10 cellular contexts compared by ENCODE assay signal in genomic region chr5:177362102-177362868, GRCh38. TPM values are rescaled to one million over a fixed set of nuclear protein-coding genes. Genes with fewer than 3 reads are reported as not detected.
DNase-seq lines count a peak whose midpoint lies in the region; ATAC-seq, FAIRE-seq and TF ChIP-seq lines count a peak whose summit lies in the region.
"Had no signal": no experiment of that assay in that cellular context is flagged by ENCODE, and none has a peak within 500 bp of the region (broad histone marks: within the 10 kb centered on the region; RNA-seq: fewer than 3 reads in every experiment).

No MANE protein-coding gene starts in this region.

- H3K4ac ChIP-seq in IMR-90 (ENCODE audit: low read depth, low read length): no peak overlapping the region

- H3K4me2 ChIP-seq in A549 (peak overlapping the region; percentile 82), IMR-90 (ENCODE audit: low read depth, low read length) (no peak overlapping the region)

- no peaks in the 10 kb centered on the region for H3K27me3 Mint-ChIP-seq in activated naive CD8-positive, alpha-beta T cell treated with anti-CD3 and anti-CD28 coated beads for 36 hours

- H3K14ac ChIP-seq in IMR-90 (replicated peaks; ENCODE audit: low read depth, low read length): no peak overlapping the region

- no peak overlapping the region for H2BK120ac ChIP-seq in IMR-90 (ENCODE audit: low read depth, low read length)

- 70% methylated on average over 19 of the region's 19 CpGs for WGBS in A549 (ENCODE audit: missing lambda C conversion rate)
- 49 to 100% methylated on average over 2 to 11 of the region's 19 CpGs for WGBS in IMR-90 (ENCODE audit: extremely low coverage in 2 of 2, insufficient read length in 1 of 2), 2 experiments

- H4K91ac ChIP-seq in IMR-90 (ENCODE audit: insufficient read depth, low read depth, low read length): no peak overlapping the region

- H3K4me1 Mint-ChIP-seq in activated naive CD8-positive, alpha-beta T cell treated with anti-CD3 and anti-CD28 coated beads for 36 hours: peaks cover 74% of the 10 kb centered on the region

- H3K27ac ChIP-seq in A549: peak overlapping the region; percentile 54 to 83; a peak in 5 of 6 replicates
- H3K27ac ChIP-seq in IMR-90 (ENCODE audit: insufficient read depth, low read length): no peak overlapping the region
- peak overlapping the region; percentile 63 for H3K27ac ChIP-seq in lower lobe of right lung

- BruUV-seq in IMR-90 (replicated peaks; lab: Mats Ljungman, UMichigan): no TSS peak

- no peak overlapping the region for H2AK5ac ChIP-seq in IMR-90 (ENCODE audit: low read depth, low read length)

- no peak overlapping the region for H2AK9ac ChIP-seq in IMR-90 (replicated peaks; ENCODE audit: low read depth, low read length, poor library complexity)

- in situ Hi-C loops in IMR-90 (cut with MboI; ENCODE audit: low sequenced_read_pairs): no loop called here

- FAIRE-seq in A549 (lab: Jason Lieb, UNC): no peak

- no peak overlapping the region for H2BK5ac ChIP-seq in IMR-90 (ENCODE audit: low read depth, low read length, poor library complexity, severe bottlenecking)

- H3K36me3 ChIP-seq in IMR-90 (ENCODE audit: control insufficient read depth, insufficient read depth, low read length) (no peaks in the 10 kb centered on the region), lower lobe of right lung (no peaks in the 10 kb centered on the region)

- CTCF ChIA-PET in A549 (lab: Yijun Ruan, JAX) (interaction anchor here (0.7 to 33.9 kb wide), 9 partner anchors 8 to 249 kb away, joined by 3 to 1107 read pairs (median 5); partner anchors contain the start of genes F12, LMAN2, PFN3 and SLC34A1), IMR-90 (lab: Yijun Ruan, JAX) (no interaction called here)

- intact Hi-C loops in IMR-90 (cut with micrococcal nuclease) (no loop called here), lower lobe of right lung (cut with DNase I) (no loop called here)

- no peak overlapping the region for H2BK20ac ChIP-seq in IMR-90 (ENCODE audit: low read depth, low read length)

- H3K4me3 ChIP-seq in A549: peak overlapping the region; percentile 54
- no peak overlapping the region for H3K4me3 ChIP-seq in IMR-90 (ENCODE audit: insufficient read depth, low read depth, low read length)
- H3K4me3 ChIP-seq in lower lobe of right lung: peak overlapping the region; percentile 59

- no peak overlapping the region for H3K23ac ChIP-seq in IMR-90 (ENCODE audit: low read depth, low read length)

- no peak overlapping the region for H4K5ac ChIP-seq in IMR-90 (ENCODE audit: low read depth, low read length)

- no peaks in the 10 kb centered on the region for H3K9me1 ChIP-seq in IMR-90 (ENCODE audit: insufficient read depth, low read length)

- TF ChIP-seq POLR2A in A549 (IDR thresholded peaks at IDR 0.05; ENCODE audit: low read length) (no peak), IMR-90 (IDR thresholded peaks at IDR 0.05; ENCODE audit: low read depth, low read length) (no peak)

- POLR2A ChIA-PET in A549 (lab: Yijun Ruan, JAX): interaction anchor here (0.6 to 2.4 kb wide), 3 partner anchors 11 to 64 kb away, joined by 4 to 8 read pairs (median 6); partner anchors contain the start of gene LMAN2
- POLR2A ChIA-PET in IMR-90 (lab: Charles Lee; ENCODE audit: unreplicated experiment): no interaction called here

- peak overlapping the region; percentile 33 for H2AFZ ChIP-seq in IMR-90 (replicated peaks; ENCODE audit: low read length, poor library complexity)

- H3K9me3 ChIP-seq in A549: no peaks in the 10 kb centered on the region
- H3K9me3 ChIP-seq in IMR-90 (ENCODE audit: control insufficient read depth, insufficient read depth, low read length): no peaks in the 10 kb centered on the region
- no peaks in the 10 kb centered on the region for H3K9me3 ChIP-seq in lower lobe of right lung

- H4K8ac ChIP-seq in IMR-90 (ENCODE audit: low read depth in 2 of 2, low read length in 2 of 2): no peak overlapping the region

- TF ChIP-seq CTCF in A549 (IDR thresholded peaks at IDR 0.05): no peak
- TF ChIP-seq CTCF in IMR-90 (conservative IDR thresholded peaks at IDR 0.05; ENCODE audit: low read depth, low read length): no peak
- TF ChIP-seq CTCF in lower lobe of right lung (IDR thresholded peaks at IDR 0.05): no peak

- H3K27me3 ChIP-seq in IMR-90 (ENCODE audit: control insufficient read depth, insufficient read depth, low read length) (peaks cover 20% of the 10 kb centered on the region), lower lobe of right lung (ENCODE audit: low read depth) (no peaks in the 10 kb centered on the region)

- ATAC-seq in A549 (no peak), IMR-90 (ENCODE audit: low read depth) (no peak), lower lobe of right lung (peak; percentile 13 to 50), GM21528 (IDR thresholded peaks at IDR 0.05; ENCODE audit: low FRiP score, unreplicated experiment) (no peak), HG03039 (IDR thresholded peaks at IDR 0.05; ENCODE audit: unreplicated experiment) (no peak)

- dilution Hi-C loops in IMR-90 (cut with HindIII; ENCODE audit: low sequenced_read_pairs, unreplicated experiment): no loop called here

- peaks cover 6% of the 10 kb centered on the region for H3K36me3 Mint-ChIP-seq in activated naive CD8-positive, alpha-beta T cell treated with anti-CD3 and anti-CD28 coated beads for 36 hours

- no peak overlapping the region for H3K56ac ChIP-seq in IMR-90 (ENCODE audit: extremely low read depth, insufficient read depth, low read length)

- TF ChIP-seq RAD21 in A549 (conservative IDR thresholded peaks at IDR 0.05 in 1 of 2, IDR thresholded peaks at IDR 0.05 in 1 of 2) (no peak), IMR-90 (IDR thresholded peaks at IDR 0.05; ENCODE audit: low read length) (no peak)

- no peaks in the 10 kb centered on the region for H3K79me1 ChIP-seq in IMR-90 (ENCODE audit: low read depth in 1 of 2, low read length in 2 of 2)

- peak overlapping the region; percentile 69 for H3K4me3 Mint-ChIP-seq in activated naive CD8-positive, alpha-beta T cell treated with anti-CD3 and anti-CD28 coated beads for 36 hours

- no peak overlapping the region for H3K9ac ChIP-seq in IMR-90 (ENCODE audit: low read depth, low read length)

- no peaks in the 10 kb centered on the region for H4K20me1 ChIP-seq in IMR-90 (ENCODE audit: insufficient read depth, low read length)

- H3K4me1 ChIP-seq in A549 (peaks cover 3% of the 10 kb centered on the region; the same call in 1 of the 3 replicates), IMR-90 (ENCODE audit: control insufficient read depth, insufficient read depth, low read length) (peaks cover 5% of the 10 kb centered on the region; the same call in 1 of the 2 replicates), lower lobe of right lung (peaks cover 71% of the 10 kb centered on the region)

- no peak overlapping the region for H2BK15ac ChIP-seq in IMR-90 (ENCODE audit: low read depth, low read length)

- H3K18ac ChIP-seq in IMR-90 (ENCODE audit: low read depth, low read length): no peak overlapping the region

- H3K9me3 Mint-ChIP-seq in activated naive CD8-positive, alpha-beta T cell treated with anti-CD3 and anti-CD28 coated beads for 36 hours: no peaks in the 10 kb centered on the region

- DNase-seq in A549 (ENCODE audit: low read depth in 1 of 2, low spot score in 1 of 2) (no peak), IMR-90 (no peak), lower lobe of right lung (peak; percentile 58), KG1 (lab: John Stamatoyannopoulos, UW) (no peak), OCI-M1 (lab: John Stamatoyannopoulos, UW) (no peak)
- no peak for DNase-seq in activated naive CD8-positive, alpha-beta T cell treated with anti-CD3 and anti-CD28 coated beads for 36 hours
- DNase-seq: NCI-H1930 had no signal

- H3K27ac Mint-ChIP-seq in activated naive CD8-positive, alpha-beta T cell treated with anti-CD3 and anti-CD28 coated beads for 36 hours: peak overlapping the region; percentile 83

- TF ChIP-seq EP300 in A549 (IDR thresholded peaks at IDR 0.05): no peak

RNA-seq across cellular contexts. Expression of gene RGS14, which starts 4.6 kb away (rescaled TPM):
- polyA plus RNA-seq in A549 (2011; rRNA removed): 3.9 and 5.8 TPM in 2 replicates
- 13.9 and 18.5 TPM in 2 replicates for polyA plus RNA-seq in A549 (2012; cell fraction: cytosol; rRNA removed)
- polyA plus RNA-seq in A549 (2012; cell fraction: nucleus; rRNA removed): 16.1 and 18.7 TPM in 2 replicates
- 5.2 to 8.4 TPM (median 6.4 TPM) in 3 replicates for polyA plus RNA-seq in A549 (2017; fragmentation: RNase III; extraction: RNeasy Plus Mini Kit Qiagen cat#74134 plus additional on column Dnase treatment)
- 2.6 and 2.9 TPM in 2 replicates for polyA minus RNA-seq in A549 (2011; rRNA and poly(A)+ RNA removed)
- 1.1 TPM in 2 replicates for total RNA-seq in IMR-90 (2012; rRNA removed)
- polyA plus RNA-seq in IMR-90 (2012; rRNA removed): 6.5 and 7.6 TPM in 2 replicates
- 8.3 and 12.9 TPM in 2 replicates for polyA plus RNA-seq in IMR-90 (2012; cell fraction: cytosol; rRNA removed)
- 12.4 and 21.2 TPM in 2 replicates for polyA plus RNA-seq in IMR-90 (2012; cell fraction: nucleus; rRNA removed; ENCODE audit: low replicate concordance)
- total RNA-seq in activated naive CD8-positive, alpha-beta T cell treated with anti-CD3 and anti-CD28 coated beads for 36 hours: 10 to 100 TPM; 38.9 to 41.2 TPM
- total RNA-seq in lower lobe of right lung: 16.2 TPM

RNA-seq across cellular contexts. Expression of gene LMAN2, which starts 10.8 kb away (rescaled TPM):
- 123 and 172 TPM in 2 replicates for polyA plus RNA-seq in A549 (2011; rRNA removed)
- polyA plus RNA-seq in A549 (2012; cell fraction: cytosol; rRNA removed): 328 and 334 TPM in 2 replicates
- 418 and 431 TPM in 2 replicates for polyA plus RNA-seq in A549 (2012; cell fraction: nucleus; rRNA removed)
- 207 to 222 TPM (median 210 TPM) in 3 replicates for polyA plus RNA-seq in A549 (2017; fragmentation: RNase III; extraction: RNeasy Plus Mini Kit Qiagen cat#74134 plus additional on column Dnase treatment)
- polyA minus RNA-seq in A549 (2011; rRNA and poly(A)+ RNA removed): 230 and 259 TPM in 2 replicates
- 164 and 303 TPM in 2 replicates for total RNA-seq in IMR-90 (2012; rRNA removed)
- polyA plus RNA-seq in IMR-90 (2012; rRNA removed): 251 and 253 TPM in 2 replicates
- polyA plus RNA-seq in IMR-90 (2012; cell fraction: cytosol; rRNA removed): 241 and 386 TPM in 2 replicates
- polyA plus RNA-seq in IMR-90 (2012; cell fraction: nucleus; rRNA removed; ENCODE audit: low replicate concordance): 123 and 180 TPM in 2 replicates
- 10 to 100 TPM; 91.5 to 92.1 TPM for total RNA-seq in activated naive CD8-positive, alpha-beta T cell treated with anti-CD3 and anti-CD28 coated beads for 36 hours
- 108 TPM for total RNA-seq in lower lobe of right lung

RNA-seq across cellular contexts. Expression of gene SLC34A1, which starts 21.9 kb away (rescaled TPM):
- polyA plus RNA-seq in A549 (2011; rRNA removed) (not detected in 2 replicates), A549 (2017; fragmentation: RNase III; extraction: RNeasy Plus Mini Kit Qiagen cat#74134 plus additional on column Dnase treatment) (0.03 TPM in 2 of 3 replicates, not detected in the other), IMR-90 (2012; rRNA removed) (not detected in 2 replicates)
- polyA plus RNA-seq in A549 (2012; cell fraction: cytosol; rRNA removed): 0.01 TPM in 2 replicates
- polyA plus RNA-seq in A549 (2012; cell fraction: nucleus; rRNA removed): 0.02 and 0.05 TPM in 2 replicates
- 0.12 TPM in 1 of 2 replicates, not detected in the other for polyA minus RNA-seq in A549 (2011; rRNA and poly(A)+ RNA removed)
- total RNA-seq in IMR-90 (2012; rRNA removed) (not detected in 2 replicates), lower lobe of right lung (not detected)
- 0.01 TPM in 1 of 2 replicates, not detected in the other for polyA plus RNA-seq in IMR-90 (2012; cell fraction: cytosol; rRNA removed)
- polyA plus RNA-seq in IMR-90 (2012; cell fraction: nucleus; rRNA removed; ENCODE audit: low replicate concordance): 0.02 and 0.05 TPM in 2 replicates
- total RNA-seq in activated naive CD8-positive, alpha-beta T cell treated with anti-CD3 and anti-CD28 coated beads for 36 hours: not detected
- total RNA-seq: endothelial cell of umbilical vein had no signal
- polyA plus RNA-seq: endothelial cell of umbilical vein had no signal

RNA-seq across cellular contexts. Expression of gene PFN3, which starts 38.2 kb away (rescaled TPM):
- not detected in 2 replicates for polyA plus RNA-seq in A549 (2011; rRNA removed)
- polyA plus RNA-seq in A549 (2012; cell fraction: cytosol; rRNA removed): 0.11 TPM in 1 of 2 replicates, not detected in the other
- polyA plus RNA-seq in A549 (2012; cell fraction: nucleus; rRNA removed): not detected in 2 replicates
- not detected in 3 replicates for polyA plus RNA-seq in A549 (2017; fragmentation: RNase III; extraction: RNeasy Plus Mini Kit Qiagen cat#74134 plus additional on column Dnase treatment)
- not detected in 2 replicates for polyA minus RNA-seq in A549 (2011; rRNA and poly(A)+ RNA removed)
- total RNA-seq in IMR-90 (2012; rRNA removed): not detected in 2 replicates
- polyA plus RNA-seq in IMR-90 (2012; rRNA removed): not detected in 2 replicates
- polyA plus RNA-seq in IMR-90 (2012; cell fraction: cytosol; rRNA removed): not detected in 2 replicates
- polyA plus RNA-seq in IMR-90 (2012; cell fraction: nucleus; rRNA removed; ENCODE audit: low replicate concordance): not detected in 2 replicates
- not detected for total RNA-seq in activated naive CD8-positive, alpha-beta T cell treated with anti-CD3 and anti-CD28 coated beads for 36 hours
- total RNA-seq in lower lobe of right lung: not detected
- total RNA-seq: endothelial cell of umbilical vein had no signal
- polyA plus RNA-seq: endothelial cell of umbilical vein had no signal

RNA-seq across cellular contexts. Expression of gene F12, which starts 47.1 kb away (rescaled TPM):
- polyA plus RNA-seq in A549 (2011; rRNA removed): 5.3 TPM in 2 replicates
- 18.4 and 25.5 TPM in 2 replicates for polyA plus RNA-seq in A549 (2012; cell fraction: cytosol; rRNA removed)
- polyA plus RNA-seq in A549 (2012; cell fraction: nucleus; rRNA removed): 16.0 and 36.1 TPM in 2 replicates
- polyA plus RNA-seq in A549 (2017; fragmentation: RNase III; extraction: RNeasy Plus Mini Kit Qiagen cat#74134 plus additional on column Dnase treatment): 14.3 to 15.5 TPM (median 14.5 TPM) in 3 replicates
- polyA minus RNA-seq in A549 (2011; rRNA and poly(A)+ RNA removed): 2.2 and 2.8 TPM in 2 replicates
- 0.36 and 0.56 TPM in 2 replicates for total RNA-seq in IMR-90 (2012; rRNA removed)
- 1.2 and 1.4 TPM in 2 replicates for polyA plus RNA-seq in IMR-90 (2012; rRNA removed)
- polyA plus RNA-seq in IMR-90 (2012; cell fraction: cytosol; rRNA removed): 1.2 and 1.5 TPM in 2 replicates
- 1.3 and 4.0 TPM in 2 replicates for polyA plus RNA-seq in IMR-90 (2012; cell fraction: nucleus; rRNA removed; ENCODE audit: low replicate concordance)
- 1 to 10 TPM; 5.6 TPM for total RNA-seq in activated naive CD8-positive, alpha-beta T cell treated with anti-CD3 and anti-CD28 coated beads for 36 hours
- 0.80 TPM for total RNA-seq in lower lobe of right lung

Comparison
In these comparisons a context has a peak if more than half of its experiments do, and no peak if none do; other contexts are left out.
1. ATAC-seq: peak in lower lobe of right lung (2 of 2); none in A549 (0 of 2), IMR-90 (single experiment), GM21528 (single experiment) and HG03039 (single experiment).